In genomic region chr21:29499734-29500343, GRCh38 we compare ENCODE assay signal across 1 cellular context.
A peak's percentile ranks its signal among the peaks of the same experiment; 100 is the strongest.
TF ChIP-seq lines count a peak whose summit lies in the region.

No MANE protein-coding gene starts in this region.

TF ChIP-seq in K562, 482 proteins besides CTCF, POLR2A, EP300 and RAD21 (continued from another document):
- peak; percentile 66; the same call in 1 of the 2 replicates for TF ChIP-seq CHAMP1 (IDR thresholded peaks at IDR 0.05)
- peak; percentile 73 for TF ChIP-seq CC2D1A (IDR thresholded peaks at IDR 0.05)
- TF ChIP-seq ZNF592 (IDR thresholded peaks at IDR 0.05): peak; percentile 59; the same call in 1 of the 2 replicates
- no peak for TF ChIP-seq FOXP1 (CRISPR knock-in tag; IDR thresholded peaks at IDR 0.05)
- TF ChIP-seq SP1 (CRISPR knock-in tag; IDR thresholded peaks at IDR 0.05): 0 out of 2 replicates have a peak, but pooled peaks have one; percentile 30
- 0 out of 2 replicates have a peak, but pooled peaks have one; percentile 24 for TF ChIP-seq CXXC5 (CRISPR knock-in tag; IDR thresholded peaks at IDR 0.05)
- TF ChIP-seq YBX1 (IDR thresholded peaks at IDR 0.05): no peak
- peak; percentile 45 for TF ChIP-seq SMC3 (conservative IDR thresholded peaks at IDR 0.05; ENCODE audit: insufficient read depth, low read depth, low read length)
